17 cellular contexts compared by ENCODE assay signal in the genomic region with DNA sequence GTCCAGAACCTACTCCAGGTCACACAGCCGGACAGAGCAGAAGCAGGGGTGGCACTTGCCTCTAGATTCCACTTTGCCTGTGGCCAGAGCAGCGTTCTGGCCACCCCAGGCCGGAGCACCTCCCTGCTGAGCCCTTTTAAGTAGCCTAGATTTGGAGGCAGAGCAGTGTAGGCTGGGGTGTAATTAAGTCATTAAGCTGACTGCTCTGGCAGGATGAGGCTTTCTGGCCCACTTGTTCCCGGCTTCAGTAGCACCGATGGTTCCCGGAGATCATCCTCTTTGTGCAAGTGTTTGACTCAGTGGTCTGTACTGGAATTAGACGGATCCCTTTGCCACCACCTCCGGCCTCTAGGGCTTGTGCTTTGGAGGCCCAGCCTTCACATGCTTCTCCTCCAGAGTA.
"Had no signal": no experiment of that assay in that cellular context is flagged by ENCODE, and none has a peak within 500 bp of the region (broad histone marks: within the 10 kb centered on the region; RNA-seq: fewer than 3 reads in every experiment).

No MANE protein-coding gene starts in this region.

- H3K9me3 Mint-ChIP-seq: activated T-cell treated with anti-CD3 and anti-CD28 coated beads, Interleukin-2, amount 50 U/mL, for 72 hours; central memory CD8-positive, alpha-beta T cell; endodermal cell; memory B cell; naive thymus-derived CD8-positive, alpha-beta T cell had no signal

- H3K4me3 Mint-ChIP-seq: activated T-cell treated with anti-CD3 and anti-CD28 coated beads, Interleukin-2, amount 50 U/mL, for 72 hours; central memory CD8-positive, alpha-beta T cell; endodermal cell; memory B cell; naive thymus-derived CD8-positive, alpha-beta T cell; T-helper 17 cell had no signal

- H3K27me3 Mint-ChIP-seq: memory B cell, T-helper 17 cell had no signal

- H3K4me1 Mint-ChIP-seq: central memory CD8-positive, alpha-beta T cell had no signal

- H3K27ac Mint-ChIP-seq: activated T-cell treated with anti-CD3 and anti-CD28 coated beads, Interleukin-2, amount 50 U/mL, for 72 hours; endodermal cell; memory B cell; naive thymus-derived CD8-positive, alpha-beta T cell; T-helper 17 cell had no signal

- H3K27ac ChIP-seq: ascending aorta, colonic mucosa, tibial nerve, VCaP had no signal

- H3K36me3 Mint-ChIP-seq: memory B cell; naive thymus-derived CD8-positive, alpha-beta T cell had no signal

- ATAC-seq: activated T-cell treated with anti-CD3 and anti-CD28 coated beads, Interleukin-2, amount 50 U/mL, for 72 hours; naive thymus-derived CD8-positive, alpha-beta T cell; T-helper 17 cell had no signal

- H3K4me3 ChIP-seq: ascending aorta, colonic mucosa, tibial nerve had no signal

- H3K36me3 ChIP-seq: ascending aorta, colonic mucosa, tibial nerve had no signal

- H3K4me1 ChIP-seq: colonic mucosa had no signal

- H3K9me3 ChIP-seq: ascending aorta, colonic mucosa, tibial nerve had no signal

- H3K27me3 ChIP-seq: ascending aorta, colonic mucosa, tibial nerve had no signal

- DNase-seq: activated CD4-positive, alpha-beta T cell treated with anti-CD3 and anti-CD28 coated beads, Interleukin-2, amount 50 U/mL, for 4 hours; activated effector memory CD4-positive, alpha-beta T cell treated with anti-CD3 and anti-CD28 coated beads, Interleukin-2, amount 50 U/mL, for 16 hours; activated naive CD4-positive, alpha-beta T cell treated with anti-CD3 and anti-CD28 coated beads, Interleukin-2, amount 50 U/mL, for 16 hours; activated T-cell treated with anti-CD3 and anti-CD28 coated beads, Interleukin-2, amount 50 U/mL, for 72 hours; colonic mucosa; endodermal cell; foreskin fibroblast; naive thymus-derived CD8-positive, alpha-beta T cell; nucleus accumbens; posterior cingulate gyrus; stimulated activated naive CD4-positive, alpha-beta T cell; T-helper 17 cell had no signal
